In genomic region chr13:25462301-25463125, GRCh38 we compare ENCODE assay signal across 1 cellular context.
TF ChIP-seq lines count a peak whose summit lies in the region.

No MANE protein-coding gene starts in this region.

TF ChIP-seq in H1, 55 proteins besides CTCF, POLR2A, EP300 and RAD21:
- TF ChIP-seq SAP30 (IDR thresholded peaks at IDR 0.05; ENCODE audit: insufficient read depth, insufficient replicate concordance, low read length) = no peak
- 0 out of 2 replicates have a peak, but pooled peaks have one; percentile 41 for TF ChIP-seq CEBPB (IDR thresholded peaks at IDR 0.05; ENCODE audit: low read depth, low read length)
